Comparison of ENCODE assay signal across 18 cellular contexts in genomic region chr12:201361-201760, GRCh38. TPM values are rescaled to one million over a fixed set of nuclear protein-coding genes. Genes with fewer than 3 reads are reported as not detected.
DNase-seq lines count a peak whose midpoint lies in the region; ATAC-seq and TF ChIP-seq lines count a peak whose summit lies in the region.
"Had no signal": no experiment of that assay in that cellular context is flagged by ENCODE, and none has a peak within 500 bp of the region (broad histone marks: within the 10 kb centered on the region; RNA-seq: fewer than 3 reads in every experiment).

No MANE protein-coding gene starts in this region.

- no peak overlapping the region for H3K18ac ChIP-seq in neuronal stem cell (ENCODE audit: low read length)

- WGBS in neuronal stem cell (ENCODE audit: extremely low coverage in 2 of 2, insufficient read length in 2 of 2, insufficient replicate concordance in 1 of 2), 2 donors = no CpG with 5 or more reads among the region's 8 CpGs

- no peak for TF ChIP-seq POLR2A in gastrocnemius medialis (IDR thresholded peaks at IDR 0.05)

- POLR2A ChIA-PET in HEK293 (lab: Yijun Ruan, JAX) = no interaction called here

- H3K27me3 ChIP-seq in dorsolateral prefrontal cortex (peaks cover 0 to 5% (median 0%) of the 10 kb centered on the region in 45 donors), neuronal stem cell (ENCODE audit: control insufficient read depth in 3 of 3, insufficient read depth in 3 of 3, low read depth in 1 of 3, low read length in 3 of 3) (peaks cover 0 to 61% (median 43%) of the 10 kb centered on the region in 3 experiments), gastrocnemius medialis (peaks cover 0 to 3% (median 0%) of the 10 kb centered on the region in 3 donors)
- H3K27me3 ChIP-seq: SJCRH30 had no signal

- H3K79me1 ChIP-seq in neuronal stem cell (ENCODE audit: low read depth, low read length) = no peaks in the 10 kb centered on the region

- H3K4me1 ChIP-seq in HEK293 (ENCODE audit: control insufficient read depth, insufficient read depth, low read length) (peaks cover 7% of the 10 kb centered on the region), neuronal stem cell (ENCODE audit: control insufficient read depth in 2 of 2, insufficient read depth in 1 of 2, low read depth in 1 of 2, low read length in 2 of 2) (peaks cover 0 to 16% of the 10 kb centered on the region in 2 donors), gastrocnemius medialis (peaks cover 13 to 28% of the 10 kb centered on the region in 2 donors)
- H3K4me1 ChIP-seq: SJCRH30 had no signal

- H3K9me3 ChIP-seq in HEK293 (ENCODE audit: control insufficient read depth, insufficient read depth, low read depth, low read length) (no peaks in the 10 kb centered on the region), neuronal stem cell (replicated peaks in 1 of 2; ENCODE audit: control insufficient read depth in 2 of 2, insufficient read depth in 1 of 2, low read depth in 1 of 2, low read length in 2 of 2) (peaks cover 0 to 2% of the 10 kb centered on the region in 2 donors), gastrocnemius medialis (no peaks in the 10 kb centered on the region)
- H3K9me3 ChIP-seq: HAP-1, MG63, SJCRH30 had no signal

- H3K4me3 ChIP-seq in HEK293 (ENCODE audit: low read depth, low read length) (no peak overlapping the region), dorsolateral prefrontal cortex (no peak overlapping the region), neuronal stem cell (ENCODE audit: low read length in 2 of 2) (no peak overlapping the region), gastrocnemius medialis (no peak overlapping the region)
- H3K4me3 ChIP-seq: GM23248, HAP-1, K562, MG63, SJCRH30 had no signal

- H3K27ac ChIP-seq in HEK293 (ENCODE audit: extremely low read depth, low read depth, low read length) (no peak overlapping the region), dorsolateral prefrontal cortex (peak overlapping the region in 57 of 59 donors; percentile 11 to 99 (median 95)), neuronal stem cell (replicated peaks; ENCODE audit: low read length) (no peak overlapping the region), temporal lobe (ENCODE audit: low read depth, low read length) (peak overlapping the region; percentile 90), gastrocnemius medialis (peak overlapping the region in 1 of 4 donors; percentile 80)
- H3K27ac ChIP-seq: GM23248, SJCRH30 had no signal

- peak overlapping the region; percentile 3 for H2BK15ac ChIP-seq in neuronal stem cell (ENCODE audit: low read length)

- no peak overlapping the region for H2BK12ac ChIP-seq in neuronal stem cell (ENCODE audit: low read length)

- H4K8ac ChIP-seq in neuronal stem cell (ENCODE audit: low read depth, low read length) = no peak overlapping the region

- H3K4ac ChIP-seq in neuronal stem cell (ENCODE audit: low read length) = no peak overlapping the region

- TF ChIP-seq CTCF in HEK293 (tag by site-specific recombination; IDR thresholded peaks at IDR 0.05) (no peak), dorsolateral prefrontal cortex (IDR thresholded peaks at IDR 0.05 in 54 of 56, conservative IDR thresholded peaks at IDR 0.05 in 2 of 56; ENCODE audit: low read depth in 1 of 56, partially characterized antibody in 56 of 56) (no peak), gastrocnemius medialis (IDR thresholded peaks at IDR 0.05 in 4 of 5, conservative IDR thresholded peaks at IDR 0.05 in 1 of 5) (no peak)

- no peak overlapping the region for H3K4me2 ChIP-seq in neuronal stem cell (ENCODE audit: insufficient read depth, low read length, poor library complexity, severe bottlenecking)

- H2BK120ac ChIP-seq in neuronal stem cell (ENCODE audit: low read depth, low read length) = no peak overlapping the region

- no peak overlapping the region for H3K23ac ChIP-seq in neuronal stem cell (ENCODE audit: low read depth, low read length, poor library complexity)

- no peak overlapping the region for H3K9ac ChIP-seq in neuronal stem cell (ENCODE audit: low read depth, low read length, poor library complexity)
- H3K9ac ChIP-seq: GM23248 had no signal

- peak overlapping the region; percentile 6 for H2AK5ac ChIP-seq in neuronal stem cell (ENCODE audit: low read depth, low read length)

- CTCF ChIA-PET in HEK293 (lab: Yijun Ruan, JAX) = interaction anchor here (2.2 kb wide), 1 partner anchor 18 kb away, joined by 12 read pairs; no protein-coding TSS in a partner anchor

- no peak overlapping the region for H3K14ac ChIP-seq in neuronal stem cell (ENCODE audit: low read length)

- in situ Hi-C loops in gastrocnemius medialis (cut with MboI; ENCODE audit: low sequenced_read_pairs in 4 of 4) = no loop called here

- H3K36me3 ChIP-seq in HEK293 (ENCODE audit: control insufficient read depth in 2 of 2, insufficient read depth in 1 of 2, low read length in 2 of 2) (no peaks in the 10 kb centered on the region), neuronal stem cell (replicated peaks in 1 of 2; ENCODE audit: control insufficient read depth in 2 of 2, insufficient read depth in 2 of 2, low read length in 2 of 2) (no peaks in the 10 kb centered on the region), gastrocnemius medialis (no peaks in the 10 kb centered on the region)
- H3K36me3 ChIP-seq: HAP-1, MG63, SJCRH30 had no signal

- no peak overlapping the region for H2BK5ac ChIP-seq in neuronal stem cell (ENCODE audit: low read length)

- no peak overlapping the region for H4K91ac ChIP-seq in neuronal stem cell (ENCODE audit: low read depth, low read length, poor library complexity)

- intact Hi-C loops in dorsolateral prefrontal cortex (cut with DNase I) (no loop called here), gastrocnemius medialis (cut with DNase I; ENCODE audit: low total_unique reads) (no loop called here)

- no peak overlapping the region for H2AFZ ChIP-seq in neuronal stem cell (ENCODE audit: low read length)
- H2AFZ ChIP-seq: GM23248 had no signal

- no peak for ATAC-seq in gastrocnemius medialis
- ATAC-seq in GM18511 (IDR thresholded peaks at IDR 0.05; ENCODE audit: unreplicated experiment) = no peak
- ATAC-seq: K562 had no signal

- peak in 1 of 10 donors; percentile 37 for DNase-seq in dorsolateral prefrontal cortex
- no peak for DNase-seq in neuronal stem cell (ENCODE audit: low spot score)
- DNase-seq in COR-L47 (lab: John Stamatoyannopoulos, UW) = no peak
- DNase-seq in gastrocnemius medialis = no peak
- DNase-seq: CD8-positive, alpha-beta memory T cell; GM23248; MG63; NCI-H1694 treated with DMSO at 0.1 percent for 48 hours; NCI-H446; NCI-H526; OCI-M1; SJCRH30 had no signal

TF ChIP-seq in HEK293, 187 proteins besides CTCF, POLR2A, EP300 and RAD21 (continues in another document):
- TF ChIP-seq ZNF398 (tag by site-specific recombination; IDR thresholded peaks at IDR 0.05) (no peak), ZNF791 (tag by site-specific recombination; IDR thresholded peaks at IDR 0.05) (no peak), FEZF1 (tag by site-specific recombination; IDR thresholded peaks at IDR 0.05) (no peak), ZNF169 (tag by site-specific recombination; IDR thresholded peaks at IDR 0.05) (no peak), ZNF416 (tag by site-specific recombination; IDR thresholded peaks at IDR 0.05) (no peak), ZFHX2 (tag by site-specific recombination; conservative IDR thresholded peaks at IDR 0.05) (peak; percentile 76), REST (tag by site-specific recombination; IDR thresholded peaks at IDR 0.05) (peak; percentile 80), YY2 (tag by site-specific recombination; IDR thresholded peaks at IDR 0.05) (no peak)

RNA-seq across cellular contexts. Expression of gene SLC6A12, which starts 12.6 kb away (rescaled TPM):
- total RNA-seq in dorsolateral prefrontal cortex (100 to 1,000 TPM in 1 of 120 experiments, 10 to 100 TPM in 119; 10.8 to 211 (median 33.5) TPM), temporal lobe (11.1 TPM), gastrocnemius medialis (under 1 TPM in 1 of 4 donors, not detected in 3; 0.13 TPM)
- 0.18 TPM for polyA plus RNA-seq in neuronal stem cell (2013, experiment 1 of 2)
- 0.22 TPM for polyA plus RNA-seq in neuronal stem cell (2013, experiment 2 of 2)
- total RNA-seq: GM23248, K562, LHCN-M2, SJCRH30 had no signal
- polyA plus RNA-seq: CD8-positive, alpha-beta memory T cell; GM23248; K562 had no signal

Comparison
In these comparisons a context has a peak if more than half of its experiments do, and no peak if none do; other contexts are left out.
1. H3K27ac ChIP-seq: peak in dorsolateral prefrontal cortex (57 of 59) and temporal lobe (single experiment); none in HEK293 (single experiment) and neuronal stem cell (single experiment).
2. RNA of gene SLC6A12, which starts 12.6 kb away (total RNA-seq): 10.8 to 211 TPM in dorsolateral prefrontal cortex and 11.1 TPM in temporal lobe (single experiment); 0.13 TPM in gastrocnemius medialis; every median in the first group is over 10 times any median in the second.